10 cellular contexts compared by ENCODE assay signal in the genomic region with DNA sequence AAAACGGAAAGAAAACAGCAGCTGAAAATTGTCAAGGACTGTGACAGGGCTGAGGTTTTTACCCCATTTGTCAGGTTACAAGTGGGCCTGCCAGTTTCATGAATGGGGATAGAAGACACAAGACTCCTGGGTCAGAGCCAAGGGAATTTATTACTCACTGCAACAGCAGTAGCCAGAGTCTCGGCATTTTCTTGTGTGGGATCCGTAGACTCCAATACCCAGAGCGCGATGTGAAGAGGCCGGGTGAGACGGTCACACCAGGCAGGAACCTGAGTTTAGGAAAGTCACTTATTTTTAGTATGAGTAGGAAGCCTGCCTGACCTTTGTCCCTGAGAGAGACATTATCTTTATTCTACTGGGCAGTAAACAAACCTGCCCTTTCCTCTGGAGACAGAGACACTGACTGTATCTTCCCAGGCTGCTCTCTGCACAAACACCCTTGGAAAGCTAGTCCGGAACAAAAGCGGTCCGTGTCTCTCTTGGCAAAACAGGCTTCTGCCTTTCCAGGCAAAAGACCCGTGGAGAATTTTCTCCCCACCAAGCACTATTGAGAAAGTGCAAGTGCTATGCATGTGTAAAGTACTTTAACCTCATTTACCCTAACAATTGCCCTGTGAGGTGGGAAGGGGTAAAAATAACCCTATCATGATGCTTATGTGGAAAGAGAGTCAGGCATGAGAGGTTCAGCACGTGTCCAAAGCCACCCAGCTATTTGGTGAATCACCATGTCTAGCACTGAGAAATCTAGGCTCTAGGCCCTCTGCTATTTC. TPM values are rescaled to one million over a fixed set of nuclear protein-coding genes. Genes with fewer than 3 reads are reported as not detected.
A peak's percentile ranks its signal among the peaks of the same experiment; 100 is the strongest.
DNase-seq lines count a peak whose midpoint lies in the region; ATAC-seq and TF ChIP-seq lines count a peak whose summit lies in the region.
"Had no signal": no experiment of that assay in that cellular context is flagged by ENCODE, and none has a peak within 500 bp of the region (broad histone marks: within the 10 kb centered on the region; RNA-seq: fewer than 3 reads in every experiment).

No MANE protein-coding gene starts in this region.

- H3K4me3 ChIP-seq in SJCRH30 (no peak overlapping the region), foreskin fibroblast (ENCODE audit: low read depth in 1 of 2, low read length in 2 of 2) (no peak overlapping the region), ovary (no peak overlapping the region)

- TF ChIP-seq EP300 in ovary (IDR thresholded peaks at IDR 0.05) = no peak

- H3K9me3 Mint-ChIP-seq in stimulated activated effector memory CD8-positive, alpha-beta T cell treated with anti-CD3 and anti-CD28 coated beads, Interleukin-12 subunit alpha, Interleukin-12 subunit beta, amount 100 ng/mL, for 72 hours = no peaks in the 10 kb centered on the region
- no peaks in the 10 kb centered on the region for H3K9me3 Mint-ChIP-seq in activated T-cell treated with anti-CD3 and anti-CD28 coated beads, Interleukin-2, amount 50 U/mL, for 72 hours

- no peak for ATAC-seq in stimulated activated effector memory CD8-positive, alpha-beta T cell treated with anti-CD3 and anti-CD28 coated beads, Interleukin-12 subunit alpha, Interleukin-12 subunit beta, amount 100 ng/mL, for 72 hours
- ATAC-seq in activated T-cell treated with anti-CD3 and anti-CD28 coated beads, Interleukin-2, amount 50 U/mL, for 72 hours (replicated peaks in 1 of 2) = no peak

- H3K4me1 Mint-ChIP-seq in stimulated activated effector memory CD8-positive, alpha-beta T cell treated with anti-CD3 and anti-CD28 coated beads, Interleukin-12 subunit alpha, Interleukin-12 subunit beta, amount 100 ng/mL, for 72 hours = peaks cover 20% of the 10 kb centered on the region
- H3K4me1 Mint-ChIP-seq in activated T-cell treated with anti-CD3 and anti-CD28 coated beads, Interleukin-2, amount 50 U/mL, for 72 hours (ENCODE audit: low read depth) = peaks cover 17% of the 10 kb centered on the region

- no peak for TF ChIP-seq POLR2A in ovary (IDR thresholded peaks at IDR 0.05)

- H3K27me3 ChIP-seq in SJCRH30 (no peaks in the 10 kb centered on the region), ovary (no peaks in the 10 kb centered on the region)

- H3K9me3 ChIP-seq in SJCRH30 (replicated peaks) = 0 out of 2 replicates have a peak, but pooled peaks cover 4% of the 10 kb centered on the region
- no peaks in the 10 kb centered on the region for H3K9me3 ChIP-seq in ovary

- no peak overlapping the region for H3K27ac ChIP-seq in SJCRH30
- peak overlapping the region in 1 of 2 donors; percentile 5 for H3K27ac ChIP-seq in ovary

- no peak overlapping the region for H3K4me3 Mint-ChIP-seq in stimulated activated effector memory CD8-positive, alpha-beta T cell treated with anti-CD3 and anti-CD28 coated beads, Interleukin-12 subunit alpha, Interleukin-12 subunit beta, amount 100 ng/mL, for 72 hours
- H3K4me3 Mint-ChIP-seq in activated T-cell treated with anti-CD3 and anti-CD28 coated beads, Interleukin-2, amount 50 U/mL, for 72 hours = no peak overlapping the region

- TF ChIP-seq CTCF in foreskin fibroblast (IDR thresholded peaks at IDR 0.05; ENCODE audit: low read depth, low read length) (no peak), ovary (IDR thresholded peaks at IDR 0.05) (no peak)

- intact Hi-C loops in ovary (cut with DNase I) = no loop called here

- WGBS in ovary, 3 donors = 37 to 43% (median 42%) methylated on average over 12 of the region's 12 CpGs

- DNase-seq in AG08396 (ENCODE audit: low spot score) = peak; percentile 69
- DNase-seq in SJCRH30 = peak; percentile 18 to 49
- DNase-seq in foreskin fibroblast = peak; percentile 71 to 84
- DNase-seq in ovary = peak in 3 of 5 donors; percentile 58 to 75 (median 60)
- no peak for DNase-seq in NCI-H2227 treated with DMSO at 0.1 percent for 48 hours (lab: John Stamatoyannopoulos, UW)
- no peak for DNase-seq in stimulated activated effector memory CD8-positive, alpha-beta T cell treated with anti-CD3 and anti-CD28 coated beads, Interleukin-12 subunit alpha, Interleukin-12 subunit beta, amount 100 ng/mL, for 72 hours (ENCODE audit: low spot score in 2 of 2)
- no peak for DNase-seq in activated T-cell treated with anti-CD3 and anti-CD28 coated beads, Interleukin-2, amount 50 U/mL, for 72 hours
- DNase-seq in SKM-1 (lab: John Stamatoyannopoulos, UW; ENCODE audit: unreplicated experiment) = no peak
- DNase-seq: NCI-H1694, T-helper 2 cell had no signal

- peaks cover 76% of the 10 kb centered on the region for H3K27me3 Mint-ChIP-seq in activated T-cell treated with anti-CD3 and anti-CD28 coated beads, Interleukin-2, amount 50 U/mL, for 72 hours (ENCODE audit: low read depth)

- H3K4me1 ChIP-seq in SJCRH30 (peaks cover 21% of the 10 kb centered on the region), ovary (ENCODE audit: insufficient read depth) (no peaks in the 10 kb centered on the region)

- H3K36me3 Mint-ChIP-seq in stimulated activated effector memory CD8-positive, alpha-beta T cell treated with anti-CD3 and anti-CD28 coated beads, Interleukin-12 subunit alpha, Interleukin-12 subunit beta, amount 100 ng/mL, for 72 hours = no peaks in the 10 kb centered on the region
- H3K36me3 Mint-ChIP-seq in activated T-cell treated with anti-CD3 and anti-CD28 coated beads, Interleukin-2, amount 50 U/mL, for 72 hours (ENCODE audit: insufficient read depth in 2 of 2) = no peaks in the 10 kb centered on the region

- H3K36me3 ChIP-seq in SJCRH30 (no peaks in the 10 kb centered on the region), ovary (no peaks in the 10 kb centered on the region)

- no peak overlapping the region for H3K27ac Mint-ChIP-seq in stimulated activated effector memory CD8-positive, alpha-beta T cell treated with anti-CD3 and anti-CD28 coated beads, Interleukin-12 subunit alpha, Interleukin-12 subunit beta, amount 100 ng/mL, for 72 hours
- H3K27ac Mint-ChIP-seq in activated T-cell treated with anti-CD3 and anti-CD28 coated beads, Interleukin-2, amount 50 U/mL, for 72 hours = no peak overlapping the region

RNA-seq across cellular contexts. Expression of a gene that starts 58.4 kb away (rescaled TPM):
- 0.05 and 0.08 TPM in 2 replicates for total RNA-seq in SJCRH30 (2014; rRNA removed; shearing (Covaris generic))
- total RNA-seq in ovary = 10 to 100 TPM; 10.4 to 46.5 (median 23.8) TPM
- 10 to 100 TPM; 10.0 to 71.7 TPM for polyA plus RNA-seq in ovary
- under 1 TPM; 0.05 to 0.29 TPM for total RNA-seq in activated T-cell treated with anti-CD3 and anti-CD28 coated beads, Interleukin-2, amount 50 U/mL, for 72 hours

Comparison
In these comparisons a context has a peak if more than half of its experiments do, and no peak if none do; other contexts are left out.
1. DNase-seq: peak in AG08396 (single experiment), SJCRH30 (2 of 2), foreskin fibroblast (2 of 2) and ovary (3 of 5); none in NCI-H2227 treated with DMSO at 0.1 percent for 48 hours (single experiment), stimulated activated effector memory CD8-positive, alpha-beta T cell treated with anti-CD3 and anti-CD28 coated beads, Interleukin-12 subunit alpha, Interleukin-12 subunit beta, amount 100 ng/mL, for 72 hours (0 of 2), activated T-cell treated with anti-CD3 and anti-CD28 coated beads, Interleukin-2, amount 50 U/mL, for 72 hours (0 of 2) and SKM-1 (single experiment).
2. RNA of a gene that starts 58.4 kb away (total RNA-seq): 10.4 to 46.5 TPM in ovary; 0.05 to 0.29 TPM in activated T-cell treated with anti-CD3 and anti-CD28 coated beads, Interleukin-2, amount 50 U/mL, for 72 hours and 0.05 to 0.08 TPM in SJCRH30; every median in the first group is over 4 times any median in the second.